ENCODE assay signal across 1 cellular context in genomic region chr14:94593749-94594431, GRCh38.
TF ChIP-seq lines count a peak whose summit lies in the region.

No MANE protein-coding gene starts in this region.

TF ChIP-seq in HepG2, 621 proteins besides CTCF, POLR2A, EP300 and RAD21 (continued from another document and continues in another):
- TF ChIP-seq KDM6A (CRISPR knock-in tag; IDR thresholded peaks at IDR 0.05; ENCODE audit: low read depth) (peak; percentile 98), MAFK (conservative IDR thresholded peaks at IDR 0.05 in 1 of 2, IDR thresholded peaks at IDR 0.05 in 1 of 2; ENCODE audit: low read length in 2 of 2) (peak; percentile 29 to 43; a peak in 2 of 4 replicates), TRIM24 (CRISPR knock-in tag; IDR thresholded peaks at IDR 0.05) (peak; percentile 96), ZNF574 (CRISPR knock-in tag; IDR thresholded peaks at IDR 0.05) (peak; percentile 86), ZNF44 (CRISPR knock-in tag; IDR thresholded peaks at IDR 0.05) (no peak; the same call in 1 of the 2 replicates), HOXA7 (CRISPR knock-in tag; IDR thresholded peaks at IDR 0.05) (no peak), ZC3H4 (CRISPR knock-in tag; IDR thresholded peaks at IDR 0.05; ENCODE audit: borderline replicate concordance) (no peak), TAF15 (IDR thresholded peaks at IDR 0.05; ENCODE audit: low read depth, low read length, poor library complexity, severe bottlenecking) (no peak), RERE (CRISPR knock-in tag; IDR thresholded peaks at IDR 0.05; ENCODE audit: low read depth) (peak; percentile 99), SKI (IDR thresholded peaks at IDR 0.05; ENCODE audit: partially characterized antibody) (peak; percentile 100), PREB (CRISPR knock-in tag; IDR thresholded peaks at IDR 0.05) (no peak), ZNF749 (CRISPR knock-in tag; IDR thresholded peaks at IDR 0.05; ENCODE audit: borderline replicate concordance) (peak; percentile 94; the same call in 1 of the 2 replicates), CHD4 (IDR thresholded peaks at IDR 0.05; ENCODE audit: borderline replicate concordance, low read length) (peak; percentile 56; the same call in 1 of the 2 replicates), KAT2B (IDR thresholded peaks at IDR 0.05; ENCODE audit: borderline replicate concordance, low read depth, low read length) (no peak), STAT5B (CRISPR knock-in tag; IDR thresholded peaks at IDR 0.05) (peak; percentile 93), ZNF318 (CRISPR knock-in tag; IDR thresholded peaks at IDR 0.05) (peak; percentile 98), HNF1A (IDR thresholded peaks at IDR 0.05; ENCODE audit: low read depth) (peak; percentile 88), HNF1A (CRISPR knock-in tag; IDR thresholded peaks at IDR 0.05; ENCODE audit: borderline replicate concordance) (peak; percentile 99), NBN (conservative IDR thresholded peaks at IDR 0.05) (no peak), CENPT (CRISPR knock-in tag; IDR thresholded peaks at IDR 0.05; ENCODE audit: low read depth) (no peak), POGZ (CRISPR knock-in tag; IDR thresholded peaks at IDR 0.05) (peak; percentile 88), KAT7 (CRISPR knock-in tag; IDR thresholded peaks at IDR 0.05; ENCODE audit: borderline replicate concordance) (peak; percentile 74; the same call in 1 of the 2 replicates), SYNCRIP (IDR thresholded peaks at IDR 0.05; ENCODE audit: insufficient read depth, low read depth, low read length) (no peak), ZBTB7A (CRISPR knock-in tag; IDR thresholded peaks at IDR 0.05) (peak; percentile 100), FOXA3 (CRISPR knock-in tag; IDR thresholded peaks at IDR 0.05) (peak; percentile 99), RAD51 (IDR thresholded peaks at IDR 0.05; ENCODE audit: borderline replicate concordance) (no peak), ZHX1 (CRISPR knock-in tag; IDR thresholded peaks at IDR 0.05; ENCODE audit: low read depth) (peak; percentile 81; the same call in 1 of the 2 replicates), WIZ (CRISPR knock-in tag; IDR thresholded peaks at IDR 0.05) (no peak), ZNF451 (CRISPR knock-in tag; IDR thresholded peaks at IDR 0.05) (peak; percentile 98), ZFP90 (CRISPR knock-in tag; IDR thresholded peaks at IDR 0.05; ENCODE audit: borderline replicate concordance) (peak; percentile 74; the same call in 1 of the 2 replicates), ZNF333 (CRISPR knock-in tag; IDR thresholded peaks at IDR 0.05; ENCODE audit: borderline replicate concordance) (no peak), ZNF547 (CRISPR knock-in tag; IDR thresholded peaks at IDR 0.05) (peak; percentile 63; the same call in 1 of the 2 replicates)
